24 cellular contexts compared by ENCODE assay signal in genomic region chr1:171263915-171264314, GRCh38. TPM values are rescaled to one million over a fixed set of nuclear protein-coding genes. Genes with fewer than 3 reads are reported as not detected.
DNase-seq lines count a peak whose midpoint lies in the region; ATAC-seq and TF ChIP-seq lines count a peak whose summit lies in the region.
"Had no signal": no experiment of that assay in that cellular context is flagged by ENCODE, and none has a peak within 500 bp of the region (broad histone marks: within the 10 kb centered on the region; RNA-seq: fewer than 3 reads in every experiment).

No MANE protein-coding gene starts in this region.

- H3K36me3 Mint-ChIP-seq in osteocyte (ENCODE audit: unreplicated experiment), result no peaks in the 10 kb centered on the region

- no peaks in the 10 kb centered on the region for H3K9me3 ChIP-seq in adipocyte (ENCODE audit: control insufficient read depth, low read length)
- H3K9me3 ChIP-seq: A549, BLaER1, Caco-2, SJSA1 had no signal

- H3K4me1 Mint-ChIP-seq in osteocyte (ENCODE audit: unreplicated experiment), result peaks cover 21% of the 10 kb centered on the region

- H3K9ac ChIP-seq in adipocyte (ENCODE audit: low read length), result no peak overlapping the region
- H3K9ac ChIP-seq: BLaER1 had no signal

- DNase-seq in GM03348 (ENCODE audit: low spot score), result peak; percentile 30
- DNase-seq in adipocyte (ENCODE audit: low read depth), result peak; percentile 73
- peak; percentile 32 for DNase-seq in fibroblast of the conjunctiva (ENCODE audit: low read depth)
- DNase-seq in osteocyte (ENCODE audit: extremely low spot score, unreplicated experiment), result no peak
- no peak for DNase-seq in NOMO-1 (lab: John Stamatoyannopoulos, UW; ENCODE audit: unreplicated experiment in 2 of 2)
- no peak for DNase-seq in Ammon's horn (ENCODE audit: low spot score)
- DNase-seq: Caco-2; CD4-positive, alpha-beta T cell; DMS 273 treated with DMSO at 0.1 percent for 48 hours; DND-41; GOT3; KG1; NCI-H1105; NCI-H1694; NCI-H2081; NCI-H2171 treated with DMSO at 0.1 percent for 48 hours; NCI-H446; NCI-H526 had no signal

- H3K9me3 Mint-ChIP-seq in osteocyte (ENCODE audit: unreplicated experiment), result no peaks in the 10 kb centered on the region
- H3K9me3 Mint-ChIP-seq: CD4-positive, alpha-beta T cell had no signal

- H3K27ac Mint-ChIP-seq in osteocyte (ENCODE audit: unreplicated experiment), result peak overlapping the region; percentile 58
- H3K27ac Mint-ChIP-seq: CD4-positive, alpha-beta T cell had no signal

- no peak for TF ChIP-seq CTCF in osteocyte (IDR thresholded peaks at IDR 0.05)

- H3K36me3 ChIP-seq in adipocyte (ENCODE audit: control insufficient read depth, insufficient read depth, low read length, severe bottlenecking), result no peaks in the 10 kb centered on the region
- H3K36me3 ChIP-seq: BLaER1, SJSA1 had no signal

- H3K4me1 ChIP-seq in adipocyte (ENCODE audit: control insufficient read depth, insufficient read depth, low read length), result peaks cover 26% of the 10 kb centered on the region
- H3K4me1 ChIP-seq: A549, BLaER1, Caco-2, SJSA1 had no signal

- H3K27me3 Mint-ChIP-seq in osteocyte (ENCODE audit: unreplicated experiment), result peaks cover 4% of the 10 kb centered on the region

- no peak for ATAC-seq in GM19467 (IDR thresholded peaks at IDR 0.05; ENCODE audit: unreplicated experiment)
- ATAC-seq: A549, HCT116, Right ventricle myocardium inferior had no signal

- H3K27me3 ChIP-seq in adipocyte (replicated peaks; ENCODE audit: control insufficient read depth, insufficient read depth, low read length), result no peaks in the 10 kb centered on the region
- H3K27me3 ChIP-seq: BLaER1 had no signal

- no peak overlapping the region for H3K4me3 ChIP-seq in adipocyte (ENCODE audit: low read length)
- H3K4me3 ChIP-seq: A549, BLaER1, SJSA1 had no signal

- no peak overlapping the region for H3K4me3 Mint-ChIP-seq in osteocyte (ENCODE audit: unreplicated experiment)
- H3K4me3 Mint-ChIP-seq: CD4-positive, alpha-beta T cell had no signal

RNA-seq across cellular contexts. Expression of gene FMO1, which starts 15.6 kb away (rescaled TPM):
- 2.7 and 3.6 TPM in 2 replicates for total RNA-seq in osteocyte
- total RNA-seq: Caco-2; CD4-positive, alpha-beta T cell; SJSA1 had no signal

RNA-seq across cellular contexts. Expression of gene FMO4, which starts 50.1 kb away (rescaled TPM):
- 4.0 and 4.1 TPM in 2 replicates for total RNA-seq in osteocyte

Comparison
In these comparisons a context has a peak if more than half of its experiments do, and no peak if none do; other contexts are left out.
1. DNase-seq: peak in GM03348 (single experiment), adipocyte (single experiment) and fibroblast of the conjunctiva (single experiment); none in osteocyte (single experiment), NOMO-1 (0 of 2) and Ammon's horn (single experiment).